In the genomic region with DNA sequence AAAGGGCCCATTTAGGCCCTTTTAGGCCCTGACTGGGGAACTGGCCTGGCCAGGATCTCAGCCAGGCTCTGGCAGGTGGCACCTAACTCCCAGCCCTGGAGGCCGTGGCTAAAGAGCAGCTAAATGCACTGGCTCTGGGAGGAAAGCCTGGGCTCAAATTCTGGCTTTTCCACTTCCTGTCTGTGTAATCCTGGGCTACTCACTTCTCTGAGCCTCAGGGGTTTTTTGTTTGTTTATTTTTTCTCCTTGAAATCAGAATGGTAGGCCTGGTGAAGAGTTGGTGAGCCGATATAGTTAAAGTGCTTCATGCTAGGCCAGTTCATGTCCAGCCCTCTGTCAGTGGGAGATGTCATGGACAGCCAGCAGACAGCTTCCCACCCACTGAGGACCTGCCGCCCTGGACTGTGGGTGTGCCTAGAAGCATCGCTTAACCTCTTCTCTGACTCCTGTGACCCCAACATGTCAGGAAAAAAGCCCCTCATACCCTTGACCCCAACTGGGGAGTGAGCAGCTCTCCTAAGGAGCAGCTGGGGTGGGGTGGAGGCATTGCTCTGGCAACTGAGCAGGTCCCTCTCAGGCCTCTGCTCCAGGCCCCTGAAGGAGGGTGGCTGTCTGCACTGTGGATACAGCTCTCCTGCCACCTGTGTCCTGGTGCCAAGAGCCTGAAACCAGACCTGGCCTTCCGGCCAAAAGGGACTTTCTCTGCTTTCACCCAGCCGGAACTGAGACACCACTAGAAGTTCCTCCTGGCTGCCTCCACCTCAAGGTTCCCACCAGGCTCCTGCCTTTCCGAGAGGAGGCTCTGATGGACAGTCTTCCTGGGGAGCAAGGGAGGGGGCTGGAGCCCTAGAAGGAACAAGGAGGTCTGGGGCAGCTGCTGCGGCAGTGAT, we compare ENCODE assay signal across 11 cellular contexts. TPM values are rescaled to one million over a fixed set of nuclear protein-coding genes. Genes with fewer than 3 reads are reported as not detected.
DNase-seq lines count a peak whose midpoint lies in the region; ATAC-seq and TF ChIP-seq lines count a peak whose summit lies in the region.
"Had no signal": no experiment of that assay in that cellular context is flagged by ENCODE, and none has a peak within 500 bp of the region (broad histone marks: within the 10 kb centered on the region; RNA-seq: fewer than 3 reads in every experiment).

No MANE protein-coding gene starts in this region.

- peaks cover 8% of the 10 kb centered on the region for H3K36me3 Mint-ChIP-seq in effector memory CD8-positive, alpha-beta T cell (ENCODE audit: insufficient read depth)
- H3K36me3 Mint-ChIP-seq in osteocyte (ENCODE audit: unreplicated experiment), result peaks cover 7% of the 10 kb centered on the region

- DNase-seq in ELF-1 (ENCODE audit: low read depth, low spot score), result peak; percentile 78
- DNase-seq in NCI-H69 (lab: John Stamatoyannopoulos, UW), result peak; percentile 11
- DNase-seq in effector memory CD8-positive, alpha-beta T cell, result no peak
- DNase-seq in osteocyte (ENCODE audit: extremely low spot score, unreplicated experiment), result no peak
- DNase-seq in NCI-H1694 treated with DMSO at 0.1 percent for 48 hours (lab: John Stamatoyannopoulos, UW), result no peak
- DNase-seq: SHP77 treated with DMSO at 0.1 percent for 48 hours; stimulated activated naive CD4-positive, alpha-beta T cell had no signal

- peak overlapping the region; percentile 22 to 46 for H3K27ac Mint-ChIP-seq in effector memory CD8-positive, alpha-beta T cell
- peak overlapping the region; percentile 84 for H3K27ac Mint-ChIP-seq in osteocyte (ENCODE audit: unreplicated experiment)
- H3K27ac Mint-ChIP-seq: GM23338 had no signal

- H3K27me3 Mint-ChIP-seq in effector memory CD8-positive, alpha-beta T cell, result no peaks in the 10 kb centered on the region
- H3K27me3 Mint-ChIP-seq in osteocyte (ENCODE audit: unreplicated experiment), result no peaks in the 10 kb centered on the region

- no peak for TF ChIP-seq CTCF in osteocyte (IDR thresholded peaks at IDR 0.05)

- H3K4me3 Mint-ChIP-seq in effector memory CD8-positive, alpha-beta T cell, result no peak overlapping the region
- H3K4me3 Mint-ChIP-seq in osteocyte (ENCODE audit: unreplicated experiment), result no peak overlapping the region
- H3K4me3 Mint-ChIP-seq: GM23338 had no signal

- H3K9me3 Mint-ChIP-seq in effector memory CD8-positive, alpha-beta T cell, result no peaks in the 10 kb centered on the region
- H3K9me3 Mint-ChIP-seq in osteocyte (ENCODE audit: unreplicated experiment), result no peaks in the 10 kb centered on the region
- H3K9me3 Mint-ChIP-seq: GM23338 had no signal

- ATAC-seq in effector memory CD8-positive, alpha-beta T cell (replicated peaks), result no peak
- ATAC-seq in HG02870 (IDR thresholded peaks at IDR 0.05; ENCODE audit: unreplicated experiment) (no peak), GM19467 (IDR thresholded peaks at IDR 0.05; ENCODE audit: unreplicated experiment) (no peak), HG03432 (IDR thresholded peaks at IDR 0.05; ENCODE audit: unreplicated experiment) (no peak)
- ATAC-seq: GM23338 had no signal

- H3K4me1 Mint-ChIP-seq in effector memory CD8-positive, alpha-beta T cell (ENCODE audit: low read depth in 2 of 2), result peaks cover 34 to 44% of the 10 kb centered on the region in 2 donors
- peaks cover 73% of the 10 kb centered on the region for H3K4me1 Mint-ChIP-seq in osteocyte (ENCODE audit: unreplicated experiment)

RNA-seq across cellular contexts. Expression of a gene that starts 57.2 kb away (rescaled TPM):
- 197 and 200 TPM in 2 replicates for total RNA-seq in osteocyte

Comparison
In these comparisons a context has a peak if more than half of its experiments do, and no peak if none do; other contexts are left out.
1. DNase-seq: peak in ELF-1 (single experiment) and NCI-H69 (single experiment); none in effector memory CD8-positive, alpha-beta T cell (0 of 3), osteocyte (single experiment) and NCI-H1694 treated with DMSO at 0.1 percent for 48 hours (single experiment).